ENCODE assay signal across 1 cellular context in the genomic region with DNA sequence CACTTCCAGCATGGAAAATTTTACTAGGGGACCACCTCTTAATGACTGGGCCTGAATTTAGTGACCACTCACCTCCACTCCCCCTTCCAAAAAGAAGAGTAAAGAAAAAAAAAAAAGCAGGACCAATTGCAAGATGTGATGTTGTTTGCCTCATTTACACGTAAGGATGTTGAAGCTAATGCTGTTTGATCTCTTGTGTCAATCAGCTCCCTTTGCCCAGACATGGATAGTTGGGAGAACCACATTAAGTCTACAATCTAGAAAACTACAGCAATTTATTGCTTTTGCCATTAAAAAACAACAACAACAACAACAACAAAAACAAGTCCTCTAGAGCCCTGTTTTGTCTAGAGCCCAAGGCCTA.
TF ChIP-seq lines count a peak whose summit lies in the region.

No MANE protein-coding gene starts in this region.

TF ChIP-seq in HepG2, 621 proteins besides CTCF, POLR2A, EP300 and RAD21:
- TF ChIP-seq, protein P1, sequence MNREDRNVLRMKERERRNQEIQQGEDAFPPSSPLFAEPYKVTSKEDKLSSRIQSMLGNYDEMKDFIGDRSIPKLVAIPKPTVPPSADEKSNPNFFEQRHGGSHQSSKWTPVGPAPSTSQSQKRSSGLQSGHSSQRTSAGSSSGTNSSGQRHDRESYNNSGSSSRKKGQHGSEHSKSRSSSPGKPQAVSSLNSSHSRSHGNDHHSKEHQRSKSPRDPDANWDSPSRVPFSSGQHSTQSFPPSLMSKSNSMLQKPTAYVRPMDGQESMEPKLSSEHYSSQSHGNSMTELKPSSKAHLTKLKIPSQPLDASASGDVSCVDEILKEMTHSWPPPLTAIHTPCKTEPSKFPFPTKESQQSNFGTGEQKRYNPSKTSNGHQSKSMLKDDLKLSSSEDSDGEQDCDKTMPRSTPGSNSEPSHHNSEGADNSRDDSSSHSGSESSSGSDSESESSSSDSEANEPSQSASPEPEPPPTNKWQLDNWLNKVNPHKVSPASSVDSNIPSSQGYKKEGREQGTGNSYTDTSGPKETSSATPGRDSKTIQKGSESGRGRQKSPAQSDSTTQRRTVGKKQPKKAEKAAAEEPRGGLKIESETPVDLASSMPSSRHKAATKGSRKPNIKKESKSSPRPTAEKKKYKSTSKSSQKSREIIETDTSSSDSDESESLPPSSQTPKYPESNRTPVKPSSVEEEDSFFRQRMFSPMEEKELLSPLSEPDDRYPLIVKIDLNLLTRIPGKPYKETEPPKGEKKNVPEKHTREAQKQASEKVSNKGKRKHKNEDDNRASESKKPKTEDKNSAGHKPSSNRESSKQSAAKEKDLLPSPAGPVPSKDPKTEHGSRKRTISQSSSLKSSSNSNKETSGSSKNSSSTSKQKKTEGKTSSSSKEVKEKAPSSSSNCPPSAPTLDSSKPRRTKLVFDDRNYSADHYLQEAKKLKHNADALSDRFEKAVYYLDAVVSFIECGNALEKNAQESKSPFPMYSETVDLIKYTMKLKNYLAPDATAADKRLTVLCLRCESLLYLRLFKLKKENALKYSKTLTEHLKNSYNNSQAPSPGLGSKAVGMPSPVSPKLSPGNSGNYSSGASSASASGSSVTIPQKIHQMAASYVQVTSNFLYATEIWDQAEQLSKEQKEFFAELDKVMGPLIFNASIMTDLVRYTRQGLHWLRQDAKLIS (CRISPR knock-in tag; IDR thresholded peaks at IDR 0.05) = 0 out of 2 replicates have a peak, but pooled peaks have one; percentile 12
- TF ChIP-seq GABPA (IDR thresholded peaks at IDR 0.05; ENCODE audit: low read depth, low read length) (no peak), GABPA (CRISPR knock-in tag; IDR thresholded peaks at IDR 0.05; ENCODE audit: low read depth) (peak; percentile 4; the same call in 1 of the 2 replicates)
- TF ChIP-seq, protein P2, sequence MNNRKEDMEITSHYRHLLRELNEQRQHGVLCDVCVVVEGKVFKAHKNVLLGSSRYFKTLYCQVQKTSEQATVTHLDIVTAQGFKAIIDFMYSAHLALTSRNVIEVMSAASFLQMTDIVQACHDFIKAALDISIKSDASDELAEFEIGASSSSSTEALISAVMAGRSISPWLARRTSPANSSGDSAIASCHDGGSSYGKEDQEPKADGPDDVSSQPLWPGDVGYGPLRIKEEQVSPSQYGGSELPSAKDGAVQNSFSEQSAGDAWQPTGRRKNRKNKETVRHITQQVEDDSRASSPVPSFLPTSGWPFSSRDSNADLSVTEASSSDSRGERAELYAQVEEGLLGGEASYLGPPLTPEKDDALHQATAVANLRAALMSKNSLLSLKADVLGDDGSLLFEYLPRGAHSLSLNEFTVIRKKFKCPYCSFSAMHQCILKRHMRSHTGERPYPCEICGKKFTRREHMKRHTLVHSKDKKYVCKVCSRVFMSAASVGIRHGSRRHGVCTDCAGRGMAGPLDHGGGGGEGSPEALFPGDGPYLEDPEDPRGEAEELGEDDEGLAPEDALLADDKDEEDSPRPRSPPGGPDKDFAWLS (CRISPR knock-in tag; IDR thresholded peaks at IDR 0.05; ENCODE audit: borderline replicate concordance) = no peak
TF ChIP-seq in HepG2: peak in this region for 2.
